Comparison of ENCODE assay signal across 1 cellular context in the genomic region with DNA sequence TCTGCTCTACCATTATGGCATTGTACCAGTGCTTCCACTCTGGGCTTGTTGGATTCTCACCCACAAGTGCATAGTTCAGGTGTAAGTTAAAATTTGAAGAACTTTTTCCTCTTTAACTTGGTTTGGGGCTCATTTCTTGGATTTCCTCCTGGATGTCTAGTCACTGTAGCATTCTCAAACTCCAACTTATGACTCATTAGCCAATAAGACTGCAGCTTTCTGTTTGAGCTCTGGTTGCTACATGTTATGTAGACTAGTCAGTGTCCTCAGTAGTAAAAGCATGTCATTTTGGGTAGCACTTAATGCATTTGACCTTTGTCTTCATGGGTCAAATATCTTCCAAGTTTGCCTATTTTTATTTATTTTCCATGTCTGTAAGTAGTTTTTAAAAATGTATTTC.
TF ChIP-seq lines count a peak whose summit lies in the region.

No MANE protein-coding gene starts in this region.

TF ChIP-seq in HepG2, 621 proteins besides CTCF, POLR2A, EP300 and RAD21 (continued from another document):
- TF ChIP-seq, protein P1, sequence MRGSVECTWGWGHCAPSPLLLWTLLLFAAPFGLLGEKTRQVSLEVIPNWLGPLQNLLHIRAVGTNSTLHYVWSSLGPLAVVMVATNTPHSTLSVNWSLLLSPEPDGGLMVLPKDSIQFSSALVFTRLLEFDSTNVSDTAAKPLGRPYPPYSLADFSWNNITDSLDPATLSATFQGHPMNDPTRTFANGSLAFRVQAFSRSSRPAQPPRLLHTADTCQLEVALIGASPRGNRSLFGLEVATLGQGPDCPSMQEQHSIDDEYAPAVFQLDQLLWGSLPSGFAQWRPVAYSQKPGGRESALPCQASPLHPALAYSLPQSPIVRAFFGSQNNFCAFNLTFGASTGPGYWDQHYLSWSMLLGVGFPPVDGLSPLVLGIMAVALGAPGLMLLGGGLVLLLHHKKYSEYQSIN (CRISPR knock-in tag; IDR thresholded peaks at IDR 0.05; ENCODE audit: borderline replicate concordance): no peak
TF ChIP-seq in HepG2: peak in this region for 0.
